In genomic region chr2:96353032-96353561, GRCh38 we compare ENCODE assay signal across 1 cellular context.
TF ChIP-seq lines count a peak whose summit lies in the region.

No MANE protein-coding gene starts in this region.

TF ChIP-seq in K562, 482 proteins besides CTCF, POLR2A, EP300 and RAD21 (continued from another document and continues in another):
- TF ChIP-seq MNT (conservative IDR thresholded peaks at IDR 0.05) (peak in 1 of 2 experiments; percentile 64; a peak in 2 of 4 replicates), ATF7 (IDR thresholded peaks at IDR 0.05) (peak; percentile 62), NFYB (IDR thresholded peaks at IDR 0.05; ENCODE audit: extremely low read depth, insufficient read length) (no peak), EGR1 (conservative IDR thresholded peaks at IDR 0.05) (peak; percentile 80), CREB5 (CRISPR knock-in tag; IDR thresholded peaks at IDR 0.05) (no peak), MAFK (IDR thresholded peaks at IDR 0.05; ENCODE audit: low read length) (0 out of 2 replicates have a peak, but pooled peaks have one; percentile 4), ZNF224 (CRISPR knock-in tag; IDR thresholded peaks at IDR 0.05) (no peak), ZNF24 (IDR thresholded peaks at IDR 0.05) (no peak), NFIC (IDR thresholded peaks at IDR 0.05) (peak; percentile 98), E2F6 (IDR thresholded peaks at IDR 0.05; ENCODE audit: borderline replicate concordance in 1 of 2, extremely low read depth in 1 of 2, insufficient read depth in 1 of 2, insufficient read length in 1 of 2, low read depth in 1 of 2, low read length in 1 of 2, poor library complexity in 1 of 2, severe bottlenecking in 1 of 2) (no peak), HDAC1 (IDR thresholded peaks at IDR 0.05) (peak in 1 of 2 experiments; percentile 34; a peak in 1 of 4 replicates), CBFA2T3 (IDR thresholded peaks at IDR 0.05) (peak; percentile 54), ZMIZ1 (IDR thresholded peaks at IDR 0.05; ENCODE audit: low read depth in 2 of 2, low read length in 2 of 2) (no peak), POLR2AphosphoS5 (IDR thresholded peaks at IDR 0.05; ENCODE audit: control insufficient read depth, insufficient read depth, low read depth, low read length) (peak; percentile 31; the same call in 1 of the 2 replicates), YBX1 (IDR thresholded peaks at IDR 0.05) (no peak), CREM (IDR thresholded peaks at IDR 0.05; ENCODE audit: low read depth) (peak; percentile 52; the same call in 1 of the 2 replicates), MECOM (CRISPR knock-in tag; IDR thresholded peaks at IDR 0.05) (peak; percentile 79; the same call in 1 of the 2 replicates), AFF4 (CRISPR knock-in tag; IDR thresholded peaks at IDR 0.05) (no peak), ATF1 (CRISPR knock-in tag; IDR thresholded peaks at IDR 0.05) (no peak), ATF1 (tag; IDR thresholded peaks at IDR 0.05) (0 out of 2 replicates have a peak, but pooled peaks have one; percentile 27), WHSC1 (IDR thresholded peaks at IDR 0.05; ENCODE audit: low read length) (no peak), JUND (IDR thresholded peaks at IDR 0.05; ENCODE audit: borderline replicate concordance, low read depth, low read length) (peak; percentile 39; the same call in 1 of the 2 replicates), JUND (tag; IDR thresholded peaks at IDR 0.05; ENCODE audit: borderline replicate concordance, low read depth, low read length) (0 out of 3 replicates have a peak, but pooled peaks have one; percentile 40), ZBTB49 (CRISPR knock-in tag; IDR thresholded peaks at IDR 0.05; ENCODE audit: borderline replicate concordance) (no peak), TSC22D4 (tag; IDR thresholded peaks at IDR 0.05) (no peak), MEF2A (IDR thresholded peaks at IDR 0.05; ENCODE audit: control insufficient read depth, low read depth, low read length) (no peak), RB1 (IDR thresholded peaks at IDR 0.05; ENCODE audit: low read depth) (no peak), SMAD4 (CRISPR knock-in tag; conservative IDR thresholded peaks at IDR 0.05) (0 out of 2 replicates have a peak, but pooled peaks have one; percentile 39), C11orf30 (IDR thresholded peaks at IDR 0.05; ENCODE audit: low read depth) (peak; percentile 74), HCFC1 (IDR thresholded peaks at IDR 0.05; ENCODE audit: low read depth, low read length) (no peak), SMARCB1 (IDR thresholded peaks at IDR 0.05; ENCODE audit: insufficient read length, low read depth) (no peak), MAFG (tag; conservative IDR thresholded peaks at IDR 0.05) (peak; percentile 56), BHLHE40 (IDR thresholded peaks at IDR 0.05; ENCODE audit: low read length) (no peak), TCF3 (CRISPR knock-in tag; IDR thresholded peaks at IDR 0.05) (peak; percentile 7; the same call in 1 of the 2 replicates), CXXC5 (CRISPR knock-in tag; IDR thresholded peaks at IDR 0.05) (peak; percentile 69), ZNF586 (CRISPR knock-in tag; conservative IDR thresholded peaks at IDR 0.05) (no peak), SMARCA4 (IDR thresholded peaks at IDR 0.05) (peak; percentile 54; the same call in 1 of the 2 replicates), ZNF512 (tag; IDR thresholded peaks at IDR 0.05) (no peak), DPF2 (IDR thresholded peaks at IDR 0.05) (peak; percentile 69), EZH2 (IDR thresholded peaks at IDR 0.05; ENCODE audit: borderline replicate concordance, low read depth, low read length) (no peak), SMAD1 (IDR thresholded peaks at IDR 0.05; ENCODE audit: low read depth, low read length, partially characterized antibody) (peak; percentile 59), POLR2H (tag; IDR thresholded peaks at IDR 0.05; ENCODE audit: low read depth) (no peak), ARID1B (IDR thresholded peaks at IDR 0.05) (peak; percentile 47; the same call in 1 of the 2 replicates), RAD51 (IDR thresholded peaks at IDR 0.05; ENCODE audit: borderline replicate concordance, low read depth) (no peak), NELFE (IDR thresholded peaks at IDR 0.05; ENCODE audit: insufficient read depth, insufficient read length) (no peak), NRF1 (conservative IDR thresholded peaks at IDR 0.05 in 1 of 2, IDR thresholded peaks at IDR 0.05 in 1 of 2) (peak; percentile 80 to 83), SRSF9 (IDR thresholded peaks at IDR 0.05; ENCODE audit: borderline replicate concordance, low read depth, low read length) (no peak), NKRF (IDR thresholded peaks at IDR 0.05; ENCODE audit: borderline replicate concordance) (no peak)
